ENCODE assay signal across 1 cellular context in genomic region chr6:41768545-41769308, GRCh38.
TF ChIP-seq lines count a peak whose summit lies in the region.

No MANE protein-coding gene starts in this region.

TF ChIP-seq in GM12878, 131 proteins besides CTCF, POLR2A, EP300 and RAD21:
- no peak for TF ChIP-seq GABPA (IDR thresholded peaks at IDR 0.05; ENCODE audit: low read depth)
- TF ChIP-seq EZH2 (IDR thresholded peaks at IDR 0.05; ENCODE audit: borderline replicate concordance, control insufficient read depth, low read depth, low read length), result no peak
- TF ChIP-seq, protein P1, sequence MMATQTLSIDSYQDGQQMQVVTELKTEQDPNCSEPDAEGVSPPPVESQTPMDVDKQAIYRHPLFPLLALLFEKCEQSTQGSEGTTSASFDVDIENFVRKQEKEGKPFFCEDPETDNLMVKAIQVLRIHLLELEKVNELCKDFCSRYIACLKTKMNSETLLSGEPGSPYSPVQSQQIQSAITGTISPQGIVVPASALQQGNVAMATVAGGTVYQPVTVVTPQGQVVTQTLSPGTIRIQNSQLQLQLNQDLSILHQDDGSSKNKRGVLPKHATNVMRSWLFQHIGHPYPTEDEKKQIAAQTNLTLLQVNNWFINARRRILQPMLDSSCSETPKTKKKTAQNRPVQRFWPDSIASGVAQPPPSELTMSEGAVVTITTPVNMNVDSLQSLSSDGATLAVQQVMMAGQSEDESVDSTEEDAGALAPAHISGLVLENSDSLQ (IDR thresholded peaks at IDR 0.05), result 0 out of 2 replicates have a peak, but pooled peaks have one; percentile 15
